In the genomic region with DNA sequence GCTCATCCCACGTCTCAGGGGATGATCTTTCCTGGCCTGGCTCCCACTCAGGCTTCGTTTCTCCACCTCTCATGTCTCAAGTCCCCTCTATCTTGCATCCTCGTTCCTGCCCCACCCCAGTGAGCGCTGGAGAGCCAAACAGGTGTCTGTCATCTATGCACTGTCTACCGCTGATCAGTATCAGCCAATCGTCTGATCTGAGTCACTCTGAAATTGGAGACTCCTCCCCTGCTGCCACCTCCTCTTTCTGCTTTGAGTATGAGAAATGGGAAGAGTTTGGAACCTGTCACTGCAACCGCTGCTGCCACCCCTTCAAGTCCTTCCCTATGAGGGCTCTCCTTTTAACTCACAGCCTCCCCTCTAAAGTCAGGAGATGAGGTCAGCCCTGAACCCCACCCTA, we compare ENCODE assay signal across 17 cellular contexts. TPM values are rescaled to one million over a fixed set of nuclear protein-coding genes. Genes with fewer than 3 reads are reported as not detected.
"Had no signal": no experiment of that assay in that cellular context is flagged by ENCODE, and none has a peak within 500 bp of the region (broad histone marks: within the 10 kb centered on the region; RNA-seq: fewer than 3 reads in every experiment).

No MANE protein-coding gene starts in this region.

- H3K4me3 ChIP-seq: heart left ventricle, mucosa of descending colon, right atrium auricular region, skin epidermis, suprapubic skin, upper lobe of left lung had no signal

- H3K9me3 Mint-ChIP-seq: activated B cell treated with CpG ODN at 0.5 μM for 24 hours; activated CD4-positive, alpha-beta T cell treated with anti-CD3 and anti-CD28 coated beads, Interleukin-2, amount 10 ng/mL, durations not matched to agents 24 days and 14 days; activated T-helper 1 cell treated with anti-CD3 and anti-CD28 coated beads, Interleukin-12 subunit alpha, Interleukin-12 subunit beta, Interleukin-2, Interleukin-4 antibody, amounts not matched to agents 30 ng/mL and 10 ng/mL and 1 ng/mL, durations not matched to agents 14 hours and 24 hours and 36 hours; naive thymus-derived CD8-positive, alpha-beta T cell; stimulated activated naive CD8-positive, alpha-beta T cell treated with anti-CD3 and anti-CD28 coated beads, Interleukin-15, Interleukin-2, amounts not matched to agents 100 ng/mL and 50 ng/mL, for 24 hours had no signal

- H3K36me3 Mint-ChIP-seq: naive thymus-derived CD8-positive, alpha-beta T cell had no signal

- H3K27me3 ChIP-seq: heart left ventricle, right atrium auricular region had no signal

- H3K4me1 Mint-ChIP-seq: activated B cell treated with CpG ODN at 0.5 μM for 24 hours; activated CD4-positive, alpha-beta T cell treated with anti-CD3 and anti-CD28 coated beads, Interleukin-2, amount 10 ng/mL, durations not matched to agents 24 days and 14 days; naive thymus-derived CD8-positive, alpha-beta T cell had no signal

- H3K9me3 ChIP-seq: heart left ventricle, mucosa of descending colon, right atrium auricular region, suprapubic skin, upper lobe of left lung had no signal

- ATAC-seq: left lobe of liver; mucosa of descending colon; naive thymus-derived CD8-positive, alpha-beta T cell had no signal

- H3K27ac Mint-ChIP-seq: activated B cell treated with CpG ODN at 0.5 μM for 24 hours; activated CD4-positive, alpha-beta T cell treated with anti-CD3 and anti-CD28 coated beads, Interleukin-2, amount 10 ng/mL, durations not matched to agents 24 days and 14 days; activated T-helper 1 cell treated with anti-CD3 and anti-CD28 coated beads, Interleukin-12 subunit alpha, Interleukin-12 subunit beta, Interleukin-2, Interleukin-4 antibody, amounts not matched to agents 30 ng/mL and 10 ng/mL and 1 ng/mL, durations not matched to agents 14 hours and 24 hours and 36 hours; progenitor cell of endocrine pancreas; stimulated activated naive CD8-positive, alpha-beta T cell treated with anti-CD3 and anti-CD28 coated beads, Interleukin-15, Interleukin-2, amounts not matched to agents 100 ng/mL and 50 ng/mL, for 24 hours had no signal

- H3K27ac ChIP-seq: right atrium auricular region, skin epidermis, suprapubic skin had no signal

- H3K36me3 ChIP-seq: heart left ventricle, right atrium auricular region, suprapubic skin, upper lobe of left lung had no signal

- DNase-seq: activated B cell treated with CpG ODN at 0.5 μM for 24 hours; activated CD4-positive, alpha-beta T cell treated with anti-CD3 and anti-CD28 coated beads, Interleukin-2, amount 10 ng/mL, durations not matched to agents 24 days and 14 days; activated naive CD4-positive, alpha-beta T cell; mucosa of descending colon; occipital lobe; stimulated activated CD4-positive, alpha-beta T cell treated with anti-CD3 and anti-CD28 coated beads, Interleukin-4, amount 100 ng/mL, for 4 hours; SW 1271; upper lobe of left lung had no signal

- H3K4me3 Mint-ChIP-seq: activated B cell treated with CpG ODN at 0.5 μM for 24 hours; activated CD4-positive, alpha-beta T cell treated with anti-CD3 and anti-CD28 coated beads, Interleukin-2, amount 10 ng/mL, durations not matched to agents 24 days and 14 days; activated T-helper 1 cell treated with anti-CD3 and anti-CD28 coated beads, Interleukin-12 subunit alpha, Interleukin-12 subunit beta, Interleukin-2, Interleukin-4 antibody, amounts not matched to agents 30 ng/mL and 10 ng/mL and 1 ng/mL, durations not matched to agents 14 hours and 24 hours and 36 hours; stimulated activated naive CD8-positive, alpha-beta T cell treated with anti-CD3 and anti-CD28 coated beads, Interleukin-15, Interleukin-2, amounts not matched to agents 100 ng/mL and 50 ng/mL, for 24 hours had no signal

RNA-seq across cellular contexts. Expression of a gene that starts 28.0 kb away (rescaled TPM):
- total RNA-seq: activated CD4-positive, alpha-beta T cell treated with anti-CD3 and anti-CD28 coated beads, Interleukin-2, amount 10 ng/mL, durations not matched to agents 24 days and 14 days; activated T-helper 1 cell treated with anti-CD3 and anti-CD28 coated beads, Interleukin-12 subunit alpha, Interleukin-12 subunit beta, Interleukin-2, Interleukin-4 antibody, amounts not matched to agents 30 ng/mL and 10 ng/mL and 1 ng/mL, durations not matched to agents 14 hours and 24 hours and 36 hours had no signal
